In the genomic region with DNA sequence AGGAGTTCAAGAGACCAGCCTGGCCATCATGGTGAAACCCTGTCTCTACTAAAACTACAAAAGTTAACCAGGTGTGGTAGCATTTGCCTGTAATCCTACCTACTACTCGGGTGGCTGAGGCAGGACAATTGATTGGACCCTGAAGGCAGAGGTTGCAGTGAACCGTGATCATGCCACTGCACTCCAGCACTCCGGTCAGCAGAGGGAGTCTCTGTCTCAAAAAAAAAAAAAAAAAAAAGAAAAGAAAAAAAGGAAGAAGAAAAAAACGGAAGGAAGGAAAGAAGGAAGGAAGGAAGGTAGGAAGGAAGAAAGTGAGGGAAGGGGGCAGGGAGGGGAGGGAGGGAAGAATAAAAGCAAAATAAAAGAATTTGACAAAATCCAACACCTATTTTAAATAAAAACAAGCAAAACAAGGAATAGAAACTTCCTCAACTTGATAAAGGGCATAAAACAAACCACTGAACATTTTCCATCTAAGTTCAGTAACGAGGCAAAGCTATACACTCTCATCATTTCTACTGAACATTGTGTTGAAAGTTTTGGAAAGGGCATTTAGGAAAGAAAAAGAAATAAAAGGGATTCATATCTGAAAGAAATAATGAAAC, we compare ENCODE assay signal across 10 cellular contexts.
DNase-seq lines count a peak whose midpoint lies in the region; ATAC-seq and TF ChIP-seq lines count a peak whose summit lies in the region.
"Had no signal": no experiment of that assay in that cellular context is flagged by ENCODE, and none has a peak within 500 bp of the region (broad histone marks: within the 10 kb centered on the region; RNA-seq: fewer than 3 reads in every experiment).

No MANE protein-coding gene starts in this region.

- ATAC-seq in GM23338 (peak; percentile 98), HG02840 (IDR thresholded peaks at IDR 0.05; ENCODE audit: low FRiP score, unreplicated experiment) (no peak), GM21717 (IDR thresholded peaks at IDR 0.05; ENCODE audit: unreplicated experiment) (no peak), GM21619 (IDR thresholded peaks at IDR 0.05; ENCODE audit: unreplicated experiment) (no peak)

- peaks cover 1% of the 10 kb centered on the region for H3K27me3 Mint-ChIP-seq in GM23338 (ENCODE audit: insufficient read depth, low read depth, poor library complexity)
- H3K27me3 Mint-ChIP-seq in brain: peaks cover 5% of the 10 kb centered on the region
- no peaks in the 10 kb centered on the region for H3K27me3 Mint-ChIP-seq in neural crest cell (ENCODE audit: low read depth)

- H3K9me2 ChIP-seq in GM23338 (ENCODE audit: insufficient read depth): no peaks in the 10 kb centered on the region

- H4K20me1 ChIP-seq in GM23338 (replicated peaks; ENCODE audit: insufficient read depth): no peaks in the 10 kb centered on the region

- TF ChIP-seq CTCF in GM23338 (conservative IDR thresholded peaks at IDR 0.05; ENCODE audit: low read depth in 2 of 2) (peak; percentile 57 to 64), brain (conservative IDR thresholded peaks at IDR 0.05) (peak; percentile 34 to 60), neural crest cell (conservative IDR thresholded peaks at IDR 0.05) (peak; percentile 58)

- no peaks in the 10 kb centered on the region for H3K27me3 ChIP-seq in GM23338 (ENCODE audit: insufficient read depth)

- H3K36me3 Mint-ChIP-seq in GM23338 (ENCODE audit: low read depth) (no peaks in the 10 kb centered on the region), brain (no peaks in the 10 kb centered on the region), neural crest cell (ENCODE audit: low read depth) (no peaks in the 10 kb centered on the region)

- no peaks in the 10 kb centered on the region for H3K4me1 ChIP-seq in GM23338 (ENCODE audit: insufficient read depth)

- H3K4me1 Mint-ChIP-seq in GM23338 (peaks cover 5% of the 10 kb centered on the region; the same call in 2 of the 3 replicates), brain (no peaks in the 10 kb centered on the region), neural crest cell (no peaks in the 10 kb centered on the region)

- H3K4me2 ChIP-seq in GM23338: no peak overlapping the region

- H3K9me3 Mint-ChIP-seq in GM23338 (no peaks in the 10 kb centered on the region), brain (peaks cover 0 to 10% (median 3%) of the 10 kb centered on the region in 5 experiments), neural crest cell (peaks cover 6% of the 10 kb centered on the region)

- peak overlapping the region; percentile 46; the same call in 1 of the 2 replicates for H3K27ac Mint-ChIP-seq in GM23338
- H3K27ac Mint-ChIP-seq in brain: no peak overlapping the region
- H3K27ac Mint-ChIP-seq in neural crest cell (ENCODE audit: unreplicated experiment): no peak overlapping the region

- DNase-seq in GM23338 (ENCODE audit: low spot score) (peak; percentile 77), NCI-H146 treated with DMSO at 0.1 percent for 48 hours (lab: John Stamatoyannopoulos, UW; ENCODE audit: unreplicated experiment) (peak; percentile 14), neural crest cell (ENCODE audit: low read depth, low spot score) (peak; percentile 15), DMS114 treated with DMSO at 0.1 percent for 48 hours (lab: John Stamatoyannopoulos, UW; ENCODE audit: unreplicated experiment) (no peak)
- DNase-seq: amniotic stem cell, NCI-H1694 had no signal

- no peak overlapping the region for H3K4me3 ChIP-seq in GM23338

- no peaks in the 10 kb centered on the region for H3K36me3 ChIP-seq in GM23338 (ENCODE audit: insufficient read depth)

- no peak overlapping the region for H3K27ac ChIP-seq in GM23338 (ENCODE audit: low read depth)

- no peaks in the 10 kb centered on the region for H3F3A ChIP-seq in GM23338 (replicated peaks; ENCODE audit: low read depth)

- H3K4me3 Mint-ChIP-seq in GM23338 (no peak overlapping the region), brain (no peak overlapping the region), neural crest cell (no peak overlapping the region)

- H2AFZ ChIP-seq in GM23338: no peak overlapping the region

- no peaks in the 10 kb centered on the region for H3K79me2 ChIP-seq in GM23338 (replicated peaks; ENCODE audit: insufficient read depth)

TF ChIP-seq in GM23338, 12 proteins besides CTCF, POLR2A, EP300 and RAD21:
- TF ChIP-seq CREB1 (CRISPR knock-in tag; IDR thresholded peaks at IDR 0.05; ENCODE audit: low read depth) (no peak), NANOG (IDR thresholded peaks at IDR 0.05; ENCODE audit: borderline replicate concordance) (no peak)
